ENCODE assay signal across 8 cellular contexts in genomic region chr16:85010446-85010930, GRCh38. TPM values are rescaled to one million over a fixed set of nuclear protein-coding genes. Genes with fewer than 3 reads are reported as not detected.
A peak's percentile ranks its signal among the peaks of the same experiment; 100 is the strongest.
DNase-seq lines count a peak whose midpoint lies in the region; ATAC-seq and TF ChIP-seq lines count a peak whose summit lies in the region.

No MANE protein-coding gene starts in this region.

- TF ChIP-seq POLR2A in adrenal gland (IDR thresholded peaks at IDR 0.05) = no peak

- WGBS in adrenal gland, 4 donors = 23 to 24% (median 24%) methylated on average over 9 of the region's 9 CpGs
- WGBS in lung, 2 donors = 25 to 38% methylated on average over 9 of the region's 9 CpGs

- H3K4me1 ChIP-seq in right atrium auricular region (peaks cover 0 to 48% of the 10 kb centered on the region in 2 donors), adrenal gland (replicated peaks in 1 of 2) (peaks cover 18 to 44% of the 10 kb centered on the region in 2 donors), lung (ENCODE audit: control insufficient read depth in 2 of 2, insufficient read depth in 2 of 2, low read length in 2 of 2) (peaks cover 11 to 16% of the 10 kb centered on the region in 2 donors)

- ATAC-seq in left ventricle myocardium superior = no peak
- no peak for ATAC-seq in lung (ENCODE audit: insufficient read depth, low FRiP score)
- no peak for ATAC-seq in HG03460 (IDR thresholded peaks at IDR 0.05; ENCODE audit: unreplicated experiment)

- no peaks in the 10 kb centered on the region for H3K27me3 ChIP-seq in right atrium auricular region
- no peaks in the 10 kb centered on the region for H3K27me3 ChIP-seq in adrenal gland
- H3K27me3 ChIP-seq in lung (ENCODE audit: control insufficient read depth, insufficient read depth) = no peaks in the 10 kb centered on the region

- H3K9me3 ChIP-seq in right atrium auricular region (no peaks in the 10 kb centered on the region), adrenal gland (replicated peaks in 1 of 3) (no peaks in the 10 kb centered on the region), lung (ENCODE audit: control insufficient read depth in 2 of 2, insufficient read depth in 1 of 2, low read length in 1 of 2) (no peaks in the 10 kb centered on the region)

- H3K36me3 ChIP-seq in right atrium auricular region = no peaks in the 10 kb centered on the region
- no peaks in the 10 kb centered on the region for H3K36me3 ChIP-seq in adrenal gland (replicated peaks in 1 of 2)
- H3K36me3 ChIP-seq in lung (ENCODE audit: control insufficient read depth in 2 of 2, insufficient read depth in 2 of 2, low read length in 2 of 2) = peaks cover 0 to 3% of the 10 kb centered on the region in 2 donors

- intact Hi-C loops in left ventricle myocardium superior (cut with micrococcal nuclease) (no loop called here), adrenal gland (cut with DNase I) (no loop called here)

- no peak for DNase-seq in right atrium auricular region (ENCODE audit: low spot score)
- no peak for DNase-seq in left ventricle myocardium superior
- DNase-seq in adrenal gland = no peak
- DNase-seq in lung (ENCODE audit: low spot score) = no peak
- no peak for DNase-seq in activated gamma-delta T cell treated with Interleukin-2 at 50 U/mL for 16 hours
- no peak for DNase-seq in GM20000 (ENCODE audit: low spot score)
- no peak for DNase-seq in NCI-H2227 (lab: John Stamatoyannopoulos, UW; ENCODE audit: unreplicated experiment)

- H3K27ac ChIP-seq in right atrium auricular region (peak overlapping the region; percentile 98), adrenal gland (peak overlapping the region; percentile 97 to 99 (median 99)), lung (ENCODE audit: low read depth in 1 of 2, low read length in 1 of 2) (peak overlapping the region; percentile 87 to 99)

- H3K4me3 ChIP-seq in right atrium auricular region = peak overlapping the region; percentile 60 to 85
- H3K4me3 ChIP-seq in adrenal gland = peak overlapping the region in 3 of 4 donors; percentile 80 to 98 (median 84)
- peak overlapping the region; percentile 94 for H3K4me3 ChIP-seq in lung

- TF ChIP-seq CTCF in right atrium auricular region (IDR thresholded peaks at IDR 0.05) (no peak), adrenal gland (IDR thresholded peaks at IDR 0.05) (no peak), lung (IDR thresholded peaks at IDR 0.05; ENCODE audit: control extremely low read depth, extremely low read depth) (no peak), GM20000 (IDR thresholded peaks at IDR 0.05; ENCODE audit: extremely low read depth, missing control alignments) (no peak)

RNA-seq across cellular contexts. Expression of gene ZDHHC7, which starts 0.8 kb away (rescaled TPM):
- total RNA-seq in right atrium auricular region (10 to 100 TPM; 36.0 to 48.7 TPM), left ventricle myocardium superior (37.1 TPM), adrenal gland (10 to 100 TPM; 39.7 to 74.6 (median 47.2) TPM), lung (10 to 100 TPM; 51.7 to 61.1 TPM)
- polyA plus RNA-seq in adrenal gland (10 to 100 TPM; 22.5 to 34.8 (median 24.4) TPM), lung (10 to 100 TPM; 23.6 to 39.1 TPM)

RNA-seq across cellular contexts. Expression of gene KIAA0513, which starts 17.1 kb away (rescaled TPM):
- total RNA-seq in right atrium auricular region (10 to 100 TPM; 12.6 to 14.1 TPM), left ventricle myocardium superior (9.5 TPM), adrenal gland (10 to 100 TPM; 13.7 to 36.7 (median 22.8) TPM), lung (10 to 100 TPM; 12.8 to 23.5 TPM)
- polyA plus RNA-seq in adrenal gland (10 to 100 TPM in 1 of 3 donors, 1 to 10 TPM in 2; 8.6 to 12.2 (median 9.5) TPM), lung (10 to 100 TPM; 10.4 to 11.2 TPM)
